Comparison of ENCODE assay signal across 25 cellular contexts in genomic region chr4:64682946-64683345, GRCh38.
"Had no signal": no experiment of that assay in that cellular context is flagged by ENCODE, and none has a peak within 500 bp of the region (broad histone marks: within the 10 kb centered on the region; RNA-seq: fewer than 3 reads in every experiment).

No MANE protein-coding gene starts in this region.

- H3K27ac ChIP-seq: RWPE1 had no signal

- DNase-seq: IMR-90, Karpas-422, KG1, MM.1S, MV-4-11, NCI-H1092, NCI-H1105 treated with DMSO at 0.1 percent for 48 hours, NCI-H1417 treated with DMSO at 0.1 percent for 48 hours, NCI-H146, NCI-H187, NCI-H2029, NCI-H2081 treated with DMSO at 0.1 percent for 48 hours, NCI-H2171, NCI-H226, NCI-H446, NCI-H510A, NCI-H524 treated with DMSO at 0.1 percent for 48 hours, NCI-H69, NCI-H774, OCI-M1, SHP77, T-helper 1 cell had no signal

- ATAC-seq: HepG2, SK-N-SH treated with all-trans-retinoic acid at 6 μM for 48 hours had no signal
